29 cellular contexts compared by ENCODE assay signal in genomic region chr6:131787079-131787478, GRCh38.
"Had no signal": no experiment of that assay in that cellular context is flagged by ENCODE, and none has a peak within 500 bp of the region (broad histone marks: within the 10 kb centered on the region; RNA-seq: fewer than 3 reads in every experiment).

No MANE protein-coding gene starts in this region.

- H3K36me3 ChIP-seq: brain microvascular endothelial cell, colonic mucosa, gastrocnemius medialis, neural progenitor cell, prostate gland, right atrium auricular region, vagina had no signal

- DNase-seq: activated B cell treated with CpG ODN at 0.5 μM for 24 hours; activated CD4-positive, alpha-beta T cell treated with anti-CD3 and anti-CD28 coated beads for 4 hours; activated CD8-positive, alpha-beta T cell treated with anti-CD3 and anti-CD28 coated beads for 36 hours; activated naive CD4-positive, alpha-beta T cell treated with Interleukin-2 at 50 U/mL for 16 hours; activated naive CD8-positive, alpha-beta T cell treated with anti-CD3 and anti-CD28 coated beads, Interleukin-2, amount 10 ng/mL, durations not matched to agents 7 days and 5 days; activated T-cell treated with anti-CD3 and anti-CD28 coated beads, Interleukin-2, amount 50 U/mL, for 24 hours; anterior cingulate cortex; brain microvascular endothelial cell; central memory CD4-positive, alpha-beta T cell; colonic mucosa; endodermal cell; gastrocnemius medialis; head of caudate nucleus; left ventricle myocardium superior; mucosa of descending colon; naive B cell; small intestine; stimulated activated CD4-positive, alpha-beta T cell treated with anti-CD3 and anti-CD28 coated beads, Interleukin-4, amount 100 ng/mL, for 1 hour; stimulated activated naive CD8-positive, alpha-beta T cell treated with anti-CD3 and anti-CD28 coated beads, Interleukin-15, amount 100 ng/mL, for 72 hours; trophoblast cell had no signal

- H3K27ac ChIP-seq: brain microvascular endothelial cell, colonic mucosa, epithelial cell of prostate, gastrocnemius medialis, neural progenitor cell, prostate gland, right atrium auricular region, vagina had no signal

- H3K36me3 Mint-ChIP-seq: memory B cell, naive B cell, neural progenitor cell had no signal

- H3K9me3 ChIP-seq: colonic mucosa, gastrocnemius medialis, mucosa of descending colon, prostate gland, right atrium auricular region, vagina had no signal

- H3K4me1 Mint-ChIP-seq: activated B cell treated with CpG ODN at 0.5 μM for 24 hours, endodermal cell, memory B cell, naive B cell had no signal

- H3K9me3 Mint-ChIP-seq: activated CD8-positive, alpha-beta T cell treated with anti-CD3 and anti-CD28 coated beads for 36 hours; activated T-cell treated with anti-CD3 and anti-CD28 coated beads, Interleukin-2, amount 50 U/mL, for 24 hours; endodermal cell; memory B cell; neural progenitor cell had no signal

- H3K27me3 ChIP-seq: brain microvascular endothelial cell, colonic mucosa, gastrocnemius medialis, neural progenitor cell, right atrium auricular region, vagina had no signal

- H3K4me3 ChIP-seq: colonic mucosa, gastrocnemius medialis, mucosa of descending colon, neural progenitor cell, prostate gland, right atrium auricular region, vagina had no signal

- H3K4me1 ChIP-seq: colonic mucosa, gastrocnemius medialis, prostate gland had no signal

- H3K27ac Mint-ChIP-seq: activated B cell treated with CpG ODN at 0.5 μM for 24 hours; activated CD8-positive, alpha-beta T cell treated with anti-CD3 and anti-CD28 coated beads for 36 hours; activated naive CD8-positive, alpha-beta T cell treated with anti-CD3 and anti-CD28 coated beads, Interleukin-2, amount 10 ng/mL, durations not matched to agents 7 days and 5 days; activated T-cell treated with anti-CD3 and anti-CD28 coated beads, Interleukin-2, amount 50 U/mL, for 24 hours; activated T-helper 2 cell treated with anti-CD3 and anti-CD28 coated beads, Interferon-gamma antibody, Interleukin-2, Interleukin-4, amounts not matched to agents 10 μg/mL and 5 μg/mL and 100 μg/mL, durations not matched to agents 14 hours and 24 hours and 36 hours; endodermal cell; memory B cell; naive B cell; neural progenitor cell; stimulated activated naive CD8-positive, alpha-beta T cell treated with anti-CD3 and anti-CD28 coated beads, Interleukin-15, amount 100 ng/mL, for 72 hours; T-helper 2 cell treated with Interferon-gamma antibody and Interleukin-4, amounts not matched to agents 5 μg/mL and 100 μg/mL, for 36 hours had no signal

- FAIRE-seq: small intestine, TTC549 had no signal

- H3K4me3 Mint-ChIP-seq: activated B cell treated with CpG ODN at 0.5 μM for 24 hours; activated CD8-positive, alpha-beta T cell treated with anti-CD3 and anti-CD28 coated beads for 36 hours; activated naive CD8-positive, alpha-beta T cell treated with anti-CD3 and anti-CD28 coated beads, Interleukin-2, amount 10 ng/mL, durations not matched to agents 7 days and 5 days; activated T-cell treated with anti-CD3 and anti-CD28 coated beads, Interleukin-2, amount 50 U/mL, for 24 hours; endodermal cell; memory B cell; naive B cell; neural progenitor cell; stimulated activated naive CD8-positive, alpha-beta T cell treated with anti-CD3 and anti-CD28 coated beads, Interleukin-15, amount 100 ng/mL, for 72 hours; T-helper 2 cell treated with Interferon-gamma antibody and Interleukin-4, amounts not matched to agents 5 μg/mL and 100 μg/mL, for 36 hours had no signal

- ATAC-seq: activated CD8-positive, alpha-beta T cell treated with anti-CD3 and anti-CD28 coated beads for 36 hours; gastrocnemius medialis; left ventricle myocardium superior; mucosa of descending colon; stimulated activated naive CD8-positive, alpha-beta T cell treated with anti-CD3 and anti-CD28 coated beads, Interleukin-15, amount 100 ng/mL, for 72 hours had no signal
